9 cellular contexts compared by ENCODE assay signal in genomic region chr3:129604223-129604941, GRCh38. TPM values are rescaled to one million over a fixed set of nuclear protein-coding genes. Genes with fewer than 3 reads are reported as not detected.
A peak's percentile ranks its signal among the peaks of the same experiment; 100 is the strongest.
DNase-seq lines count a peak whose midpoint lies in the region; ATAC-seq, FAIRE-seq and TF ChIP-seq lines count a peak whose summit lies in the region.
"Had no signal": no experiment of that assay in that cellular context is flagged by ENCODE, and none has a peak within 500 bp of the region (broad histone marks: within the 10 kb centered on the region; RNA-seq: fewer than 3 reads in every experiment).

No MANE protein-coding gene starts in this region.

- intact Hi-C loops in tibial artery (cut with DNase I; ENCODE audit: low total_unique reads), result loop anchor here (5.0 kb wide), 1 partner anchor 47 kb away; no protein-coding TSS in a partner anchor

- H3K23ac ChIP-seq in mesendoderm (ENCODE audit: low read length), result peak overlapping the region; percentile 38

- H3K79me1 ChIP-seq in mesendoderm (ENCODE audit: low read length), result peaks cover 21% of the 10 kb centered on the region

- no peak overlapping the region for H2BK120ac ChIP-seq in mesendoderm (ENCODE audit: low read depth, low read length)

- H3K4me1 Mint-ChIP-seq in activated T-cell treated with anti-CD3 and anti-CD28 coated beads, Interleukin-2, amount 50 U/mL, for 4 hours (ENCODE audit: low read depth), result peaks cover 27% of the 10 kb centered on the region

- H3K4me3 Mint-ChIP-seq in activated T-cell treated with anti-CD3 and anti-CD28 coated beads, Interleukin-2, amount 50 U/mL, for 4 hours, result peak overlapping the region; percentile 16

- ATAC-seq in activated T-cell treated with anti-CD3 and anti-CD28 coated beads, Interleukin-2, amount 50 U/mL, for 4 hours, result no peak

- no peak overlapping the region for H4K8ac ChIP-seq in mesendoderm (ENCODE audit: low read depth, low read length)

- no peak overlapping the region for H2BK15ac ChIP-seq in mesendoderm (replicated peaks; ENCODE audit: low read depth)

- TF ChIP-seq CTCF in tibial artery (IDR thresholded peaks at IDR 0.05), result no peak

- H3K27me3 ChIP-seq in mesendoderm (ENCODE audit: insufficient read depth, low read length, poor library complexity), result no peaks in the 10 kb centered on the region
- H3K27me3 ChIP-seq in tibial artery, result no peaks in the 10 kb centered on the region

- no peak overlapping the region for H3K18ac ChIP-seq in mesendoderm (ENCODE audit: low read length)

- peak overlapping the region; percentile 71 for H3K56ac ChIP-seq in mesendoderm (ENCODE audit: low read length)

- H3K27ac ChIP-seq in caudate nucleus (ENCODE audit: low read depth, low read length) (peak overlapping the region; percentile 33), mesendoderm (ENCODE audit: low read depth, low read length) (no peak overlapping the region), tibial artery (peak overlapping the region; percentile 88 to 90)

- no peak overlapping the region for H4K5ac ChIP-seq in mesendoderm (ENCODE audit: low read length)

- no peaks in the 10 kb centered on the region for H3K36me3 ChIP-seq in mesendoderm (ENCODE audit: control insufficient read depth, insufficient read depth, low read length)
- no peaks in the 10 kb centered on the region for H3K36me3 ChIP-seq in tibial artery

- H2BK5ac ChIP-seq in mesendoderm (ENCODE audit: low read length), result no peak overlapping the region

- H3K9me3 ChIP-seq in tibial artery, result no peaks in the 10 kb centered on the region

- H3K4ac ChIP-seq in mesendoderm (ENCODE audit: low read depth, low read length), result no peak overlapping the region

- no peaks in the 10 kb centered on the region for H3K9me3 Mint-ChIP-seq in activated T-cell treated with anti-CD3 and anti-CD28 coated beads, Interleukin-2, amount 50 U/mL, for 4 hours
- H3K9me3 Mint-ChIP-seq: activated B cell treated with CpG ODN at 0.5 μM for 24 hours had no signal

- peaks cover 15% of the 10 kb centered on the region for H3K27me3 Mint-ChIP-seq in activated T-cell treated with anti-CD3 and anti-CD28 coated beads, Interleukin-2, amount 50 U/mL, for 4 hours (ENCODE audit: low read depth)

- H3K4me3 ChIP-seq in mesendoderm (ENCODE audit: low read length) (peak overlapping the region; percentile 51), tibial artery (peak overlapping the region; percentile 58 to 84)

- DNase-seq in activated T-cell treated with anti-CD3 and anti-CD28 coated beads, Interleukin-2, amount 50 U/mL, for 4 hours, result no peak
- no peak for DNase-seq in activated T-cell treated with anti-CD3 and anti-CD28 coated beads, Interleukin-2, amount 50 U/mL, for 48 hours
- no peak for DNase-seq in caudate nucleus (lab: John Stamatoyannopoulos, UW)
- no peak for DNase-seq in mesendoderm
- DNase-seq in tibial artery, result no peak
- DNase-seq in GM12891 (ENCODE audit: insufficient read length, low spot score), result no peak
- DNase-seq in NK-92 treated with Interleukin-12 subunit alpha and Interleukin-12 subunit beta, amount 100 ng/mL, for 24 hours (lab: John Stamatoyannopoulos, UW), result no peak
- DNase-seq in activated CD4-positive, alpha-beta T cell treated with anti-CD3 and anti-CD28 coated beads, Interleukin-2, amount 50 U/mL, for 48 hours, result no peak
- DNase-seq: activated B cell treated with CpG ODN at 0.5 μM for 24 hours had no signal

- WGBS in mesendoderm (ENCODE audit: extremely low coverage, insufficient coverage, low lambda C conversion rate), result no CpG with 5 or more reads among the region's 9 CpGs

- no peak overlapping the region for H2AK5ac ChIP-seq in mesendoderm (ENCODE audit: low read length)

- no peak for FAIRE-seq in GM12891 (lab: Jason Lieb, UNC)

- H3K79me2 ChIP-seq in mesendoderm (ENCODE audit: control insufficient read depth, insufficient read depth, low read length), result peaks cover 63% of the 10 kb centered on the region

- H3K36me3 Mint-ChIP-seq in activated T-cell treated with anti-CD3 and anti-CD28 coated beads, Interleukin-2, amount 50 U/mL, for 4 hours (ENCODE audit: insufficient read depth), result no peaks in the 10 kb centered on the region

- peak overlapping the region; percentile 82 for H3K4me2 ChIP-seq in mesendoderm (ENCODE audit: low read length)

- TF ChIP-seq POLR2A in GM12891 (IDR thresholded peaks at IDR 0.05; ENCODE audit: low read depth, low read length), result no peak

- H3K9ac ChIP-seq in mesendoderm (ENCODE audit: low read length), result peak overlapping the region; percentile 59

- peaks cover 34% of the 10 kb centered on the region for H3K4me1 ChIP-seq in mesendoderm (ENCODE audit: control insufficient read depth, low read depth, low read length)
- H3K4me1 ChIP-seq in tibial artery, result peaks cover 3 to 80% (median 75%) of the 10 kb centered on the region in 4 donors

TF ChIP-seq in GM12891, 5 proteins besides CTCF, POLR2A, EP300 and RAD21:
- TF ChIP-seq POLR2AphosphoS5 (IDR thresholded peaks at IDR 0.05; ENCODE audit: low read depth, low read length), result no peak
- TF ChIP-seq TAF1 (IDR thresholded peaks at IDR 0.05; ENCODE audit: low read depth, low read length), result no peak
- no peak for TF ChIP-seq PAX5 (IDR thresholded peaks at IDR 0.05; ENCODE audit: insufficient read depth, low read length, severe bottlenecking)

RNA-seq across cellular contexts. Expression of gene PLXND1, which starts 2.1 kb away (rescaled TPM):
- 1 to 10 TPM; 4.8 to 6.2 (median 6.1) TPM for total RNA-seq in activated T-cell treated with anti-CD3 and anti-CD28 coated beads, Interleukin-2, amount 50 U/mL, for 4 hours
- 94.2 TPM for polyA plus RNA-seq in mesendoderm (2013, experiment 1 of 2)
- polyA plus RNA-seq in mesendoderm (2013, experiment 2 of 2), result 90.0 TPM
- 0.63 TPM for polyA plus RNA-seq in GM12891 (2012; ENCODE audit: low read depth, missing spikeins)
